Comparison of ENCODE assay signal across 8 cellular contexts in the genomic region with DNA sequence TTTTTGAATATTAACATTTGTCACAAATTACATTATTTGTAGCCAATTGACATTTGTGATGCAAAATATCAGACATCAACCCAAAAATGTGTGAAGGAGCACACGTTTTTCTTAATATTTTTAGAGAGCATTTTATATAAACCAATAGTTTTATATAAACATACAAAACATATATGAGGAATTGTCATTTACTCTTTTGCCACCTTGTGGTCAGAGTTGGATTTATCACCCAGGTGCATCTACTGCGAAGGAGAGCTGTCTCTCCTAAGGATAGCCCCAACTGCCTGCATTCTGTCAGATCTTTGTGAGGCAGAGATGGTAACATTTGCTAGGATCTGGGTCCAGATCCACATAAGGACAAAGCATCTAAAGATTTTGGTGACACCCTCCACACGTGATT. TPM values are rescaled to one million over a fixed set of nuclear protein-coding genes. Genes with fewer than 3 reads are reported as not detected.
DNase-seq lines count a peak whose midpoint lies in the region; ATAC-seq, FAIRE-seq and TF ChIP-seq lines count a peak whose summit lies in the region.

No MANE protein-coding gene starts in this region.

- H3K27ac ChIP-seq in left ventricle myocardium inferior (replicated peaks) (no peak overlapping the region), right cardiac atrium (ENCODE audit: low read length) (no peak overlapping the region), keratinocyte (ENCODE audit: control insufficient read depth, insufficient read depth, low read length) (no peak overlapping the region), vagina (no peak overlapping the region), coronary artery (peak overlapping the region in 1 of 2 donors; percentile 5)

- no peak for ATAC-seq in right cardiac atrium
- ATAC-seq in activated B cell treated with CpG ODN at 0.5 μM for 24 hours (ENCODE audit: low read depth) = no peak
- ATAC-seq in GM19452 (IDR thresholded peaks at IDR 0.05; ENCODE audit: unreplicated experiment) = no peak

- H3K9ac ChIP-seq in keratinocyte (ENCODE audit: control insufficient read depth, extremely low read depth, insufficient read depth, low read length) = no peak overlapping the region

- no peak for DNase-seq in left ventricle myocardium inferior
- no peak for DNase-seq in right cardiac atrium
- DNase-seq in Kasumi-1 (lab: John Stamatoyannopoulos, UW) = peak; percentile 8 to 9
- DNase-seq in activated B cell treated with CpG ODN at 0.5 μM for 24 hours = no peak
- no peak for DNase-seq in keratinocyte (ENCODE audit: low read depth, low spot score)
- DNase-seq in vagina (ENCODE audit: extremely low spot score in 2 of 2) = no peak
- no peak for DNase-seq in coronary artery (ENCODE audit: low spot score)

- 10% methylated on average over 3 of the region's 3 CpGs for WGBS in right cardiac atrium

- H3K27me3 ChIP-seq in left ventricle myocardium inferior (ENCODE audit: low read depth) = no peaks in the 10 kb centered on the region
- H3K27me3 ChIP-seq in right cardiac atrium (ENCODE audit: control insufficient read depth, insufficient read depth) = no peaks in the 10 kb centered on the region
- no peaks in the 10 kb centered on the region for H3K27me3 ChIP-seq in keratinocyte (ENCODE audit: control insufficient read depth, extremely low read depth, insufficient read depth, low read length)
- H3K27me3 ChIP-seq in vagina = no peaks in the 10 kb centered on the region

- POLR2A ChIA-PET in activated B cell treated with CpG ODN at 0.5 μM for 24 hours (lab: Charles Lee) = no interaction called here

- H3K9me1 ChIP-seq in keratinocyte (ENCODE audit: control insufficient read depth, extremely low read depth, insufficient read depth, low read length) = no peaks in the 10 kb centered on the region

- no peaks in the 10 kb centered on the region for H3K9me3 Mint-ChIP-seq in activated B cell treated with CpG ODN at 0.5 μM for 24 hours

- TF ChIP-seq CTCF in left ventricle myocardium inferior (IDR thresholded peaks at IDR 0.05; ENCODE audit: borderline replicate concordance) = peak; percentile 57
- TF ChIP-seq CTCF in activated B cell treated with CpG ODN at 0.5 μM for 24 hours (IDR thresholded peaks at IDR 0.05) = peak; percentile 18
- TF ChIP-seq CTCF in keratinocyte (optimal IDR thresholded peaks at IDR 0.05 in 1 of 3, IDR thresholded peaks at IDR 0.05 in 1 of 3, conservative IDR thresholded peaks at IDR 0.05 in 1 of 3; ENCODE audit: extremely low read depth in 1 of 3, insufficient read depth in 2 of 3, low read length in 3 of 3) = peak; percentile 38 to 47 (median 43)
- TF ChIP-seq CTCF in vagina (IDR thresholded peaks at IDR 0.05) = peak in 2 of 3 experiments; percentile 26 to 29
- no peak for TF ChIP-seq CTCF in coronary artery (IDR thresholded peaks at IDR 0.05)

- intact Hi-C loops in left ventricle myocardium inferior (cut with micrococcal nuclease) = no loop called here
- intact Hi-C loops in right cardiac atrium (cut with DNase I) = no loop called here
- intact Hi-C loops in activated B cell treated with CpG ODN at 0.5 μM for 24 hours (cut with micrococcal nuclease) = loop anchor here (5.0 kb wide), 1 partner anchor 684 kb away; no protein-coding TSS in a partner anchor
- intact Hi-C loops in vagina (cut with DNase I) = no loop called here

- CTCF ChIA-PET in activated B cell treated with CpG ODN at 0.5 μM for 24 hours (lab: Charles Lee) = interaction anchor here (0.8 kb wide), 1 partner anchor 28 kb away, joined by 3 read pairs; no protein-coding TSS in a partner anchor

- H3K36me3 ChIP-seq in left ventricle myocardium inferior = no peaks in the 10 kb centered on the region
- no peaks in the 10 kb centered on the region for H3K36me3 ChIP-seq in keratinocyte (ENCODE audit: control insufficient read depth in 2 of 2, extremely low read depth in 1 of 2, insufficient read depth in 2 of 2, low read length in 2 of 2)
- no peaks in the 10 kb centered on the region for H3K36me3 ChIP-seq in vagina

- dilution Hi-C loops in keratinocyte (cut with MboI; ENCODE audit: extremely low pct_ligation_motif_present, low sequenced_read_pairs) = no loop called here

- FAIRE-seq in keratinocyte (lab: Jason Lieb, UNC) = peak; percentile 52

- H3K4me1 Mint-ChIP-seq in activated B cell treated with CpG ODN at 0.5 μM for 24 hours = peaks cover 25% of the 10 kb centered on the region

- H3K9me3 ChIP-seq in left ventricle myocardium inferior (replicated peaks) = no peaks in the 10 kb centered on the region
- H3K9me3 ChIP-seq in right cardiac atrium (ENCODE audit: control insufficient read depth, low read length) = no peaks in the 10 kb centered on the region
- H3K9me3 ChIP-seq in keratinocyte (ENCODE audit: control insufficient read depth, low read depth, low read length) = no peaks in the 10 kb centered on the region
- H3K9me3 ChIP-seq in vagina = no peaks in the 10 kb centered on the region

- no peak overlapping the region for H3K4me2 ChIP-seq in keratinocyte (ENCODE audit: control insufficient read depth, extremely low read depth, insufficient read depth, low read depth, low read length)

- peak overlapping the region; percentile 61 for H3K27ac Mint-ChIP-seq in activated B cell treated with CpG ODN at 0.5 μM for 24 hours

- H3K79me2 ChIP-seq in keratinocyte (ENCODE audit: control insufficient read depth, insufficient read depth, low read length) = no peaks in the 10 kb centered on the region

- H3K27me3 Mint-ChIP-seq in activated B cell treated with CpG ODN at 0.5 μM for 24 hours = no peaks in the 10 kb centered on the region

- no peak for TF ChIP-seq POLR2A in vagina (IDR thresholded peaks at IDR 0.05)

- no peaks in the 10 kb centered on the region for H4K20me1 ChIP-seq in keratinocyte (ENCODE audit: control insufficient read depth, extremely low read depth, insufficient read depth, low read length)

- H3K4me3 Mint-ChIP-seq in activated B cell treated with CpG ODN at 0.5 μM for 24 hours = no peak overlapping the region

- H3K36me3 Mint-ChIP-seq in activated B cell treated with CpG ODN at 0.5 μM for 24 hours (ENCODE audit: low read depth) = no peaks in the 10 kb centered on the region

- peaks cover 14% of the 10 kb centered on the region for H3K4me1 ChIP-seq in left ventricle myocardium inferior
- peaks cover 4% of the 10 kb centered on the region for H3K4me1 ChIP-seq in right cardiac atrium (ENCODE audit: control insufficient read depth, insufficient read depth, low read length)
- no peaks in the 10 kb centered on the region for H3K4me1 ChIP-seq in keratinocyte (ENCODE audit: control insufficient read depth, extremely low read depth, insufficient read depth, low read length)
- H3K4me1 ChIP-seq in vagina = no peaks in the 10 kb centered on the region

- no peak overlapping the region for H2AFZ ChIP-seq in keratinocyte (ENCODE audit: control insufficient read depth, low read length)

- H3K4me3 ChIP-seq in left ventricle myocardium inferior (no peak overlapping the region), right cardiac atrium (ENCODE audit: low read length) (no peak overlapping the region), keratinocyte (ENCODE audit: control insufficient read depth in 2 of 3, extremely low read depth in 1 of 3, insufficient read depth in 2 of 3, low read depth in 1 of 3, low read length in 3 of 3) (no peak overlapping the region), vagina (no peak overlapping the region), coronary artery (no peak overlapping the region)

RNA-seq across cellular contexts. Expression of gene USP27X, which starts 2.5 kb away (rescaled TPM):
- total RNA-seq in left ventricle myocardium inferior = 1.8 TPM
- 1 to 10 TPM; 2.1 to 4.7 (median 2.7) TPM for total RNA-seq in right cardiac atrium
- polyA plus RNA-seq in right cardiac atrium = 2.6 TPM
- total RNA-seq in activated B cell treated with CpG ODN at 0.5 μM for 24 hours = 2.3 and 2.8 TPM in 2 replicates
- polyA plus RNA-seq in keratinocyte = 2.8 to 3.1 TPM (median 3.0 TPM) in 3 replicates
- polyA plus RNA-seq in keratinocyte (2011; ENCODE audit: low read depth) = 1.7 TPM
- polyA plus RNA-seq in keratinocyte (2011; cell fraction: cytosol; rRNA removed) = 2.3 and 2.7 TPM in 2 replicates
- 2.5 and 2.9 TPM in 2 replicates for polyA plus RNA-seq in keratinocyte (2011; cell fraction: nucleus; rRNA removed)
- 1.1 and 2.6 TPM in 2 replicates for polyA plus RNA-seq in keratinocyte (2012; ENCODE audit: low replicate concordance)
- 5.0 to 7.2 TPM (median 5.0 TPM) in 3 replicates for polyA minus RNA-seq in keratinocyte
- 1.9 TPM for polyA minus RNA-seq in keratinocyte (2011; cell fraction: cytosol; rRNA and poly(A)+ RNA removed)
- 1.2 and 2.2 TPM in 2 replicates for polyA minus RNA-seq in keratinocyte (2011; cell fraction: nucleus; rRNA and poly(A)+ RNA removed)
- total RNA-seq in vagina = 2.9 TPM

RNA-seq across cellular contexts. Expression of gene CLCN5, which starts 45.6 kb away (rescaled TPM):
- total RNA-seq in left ventricle myocardium inferior (1.7 TPM), right cardiac atrium (1 to 10 TPM; 1.9 to 2.8 (median 2.6) TPM), activated B cell treated with CpG ODN at 0.5 μM for 24 hours (2.8 and 4.2 TPM in 2 replicates), vagina (4.9 TPM)
- polyA plus RNA-seq in right cardiac atrium (0.57 TPM), keratinocyte (3.1 to 4.6 TPM (median 3.9 TPM) in 3 replicates)
- 3.6 TPM for polyA plus RNA-seq in keratinocyte (2011; ENCODE audit: low read depth)
- 0.75 and 0.88 TPM in 2 replicates for polyA plus RNA-seq in keratinocyte (2011; cell fraction: cytosol; rRNA removed)
- 7.2 and 8.5 TPM in 2 replicates for polyA plus RNA-seq in keratinocyte (2011; cell fraction: nucleus; rRNA removed)
- polyA plus RNA-seq in keratinocyte (2012; ENCODE audit: low replicate concordance) = 1.8 and 5.9 TPM in 2 replicates
- polyA minus RNA-seq in keratinocyte = 5.3 to 14.1 TPM (median 14.0 TPM) in 3 replicates
- 2.7 TPM for polyA minus RNA-seq in keratinocyte (2011; cell fraction: cytosol; rRNA and poly(A)+ RNA removed)
- 14.1 and 21.7 TPM in 2 replicates for polyA minus RNA-seq in keratinocyte (2011; cell fraction: nucleus; rRNA and poly(A)+ RNA removed)

RNA-seq across cellular contexts. Expression of gene PAGE4, which starts 47.6 kb away (rescaled TPM):
- total RNA-seq in left ventricle myocardium inferior (not detected), right cardiac atrium (not detected), activated B cell treated with CpG ODN at 0.5 μM for 24 hours (not detected in 2 replicates), vagina (not detected)
- polyA plus RNA-seq in right cardiac atrium (not detected), keratinocyte (not detected in 3 replicates)
- not detected for polyA plus RNA-seq in keratinocyte (2011; ENCODE audit: low read depth)
- not detected in 2 replicates for polyA plus RNA-seq in keratinocyte (2011; cell fraction: cytosol; rRNA removed)
- not detected in 2 replicates for polyA plus RNA-seq in keratinocyte (2011; cell fraction: nucleus; rRNA removed)
- not detected in 2 replicates for polyA plus RNA-seq in keratinocyte (2012; ENCODE audit: low replicate concordance)
- not detected in 3 replicates for polyA minus RNA-seq in keratinocyte
- polyA minus RNA-seq in keratinocyte (2011; cell fraction: cytosol; rRNA and poly(A)+ RNA removed) = not detected
- polyA minus RNA-seq in keratinocyte (2011; cell fraction: nucleus; rRNA and poly(A)+ RNA removed) = not detected in 2 replicates

Comparison
In these comparisons a context has a peak if more than half of its experiments do, and no peak if none do; other contexts are left out.
1. DNase-seq: peak in Kasumi-1 (2 of 2); none in left ventricle myocardium inferior (single experiment), right cardiac atrium (0 of 3), activated B cell treated with CpG ODN at 0.5 μM for 24 hours (single experiment), keratinocyte (single experiment), vagina (0 of 2) and coronary artery (single experiment).